ENCODE assay signal across 26 cellular contexts in the genomic region with DNA sequence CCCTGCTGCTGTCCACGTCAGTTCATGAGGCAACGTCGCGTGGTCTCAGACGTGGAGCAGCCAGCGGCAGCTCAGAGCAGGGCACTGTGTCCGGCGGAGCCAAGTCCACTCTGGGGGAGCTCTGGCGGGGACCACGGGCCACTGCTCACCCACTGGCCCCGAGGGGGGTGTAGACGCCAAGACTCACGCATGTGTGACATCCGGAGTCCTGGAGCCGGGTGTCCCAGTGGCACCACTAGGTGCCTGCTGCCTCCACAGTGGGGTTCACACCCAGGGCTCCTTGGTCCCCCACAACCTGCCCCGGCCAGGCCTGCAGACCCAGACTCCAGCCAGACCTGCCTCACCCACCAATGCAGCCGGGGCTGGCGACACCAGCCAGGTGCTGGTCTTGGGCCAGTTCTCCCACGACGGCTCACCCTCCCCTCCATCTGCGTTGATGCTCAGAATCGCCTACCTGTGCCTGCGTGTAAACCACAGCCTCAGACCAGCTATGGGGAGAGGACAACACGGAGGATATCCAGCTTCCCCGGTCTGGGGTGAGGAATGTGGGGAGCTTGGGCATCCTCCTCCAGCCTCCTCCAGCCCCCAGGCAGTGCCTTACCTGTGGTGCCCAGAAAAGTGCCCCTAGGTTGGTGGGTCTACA. TPM values are rescaled to one million over a fixed set of nuclear protein-coding genes. Genes with fewer than 3 reads are reported as not detected.
"Had no signal": no experiment of that assay in that cellular context is flagged by ENCODE, and none has a peak within 500 bp of the region (broad histone marks: within the 10 kb centered on the region; RNA-seq: fewer than 3 reads in every experiment).

No MANE protein-coding gene starts in this region.

- H3K27me3 ChIP-seq: colonic mucosa had no signal

- H3K9me3 Mint-ChIP-seq: activated naive CD4-positive, alpha-beta T cell treated with anti-CD3 and anti-CD28 coated beads, Interleukin-2, amount 10 ng/mL, durations not matched to agents 7 days and 5 days; activated naive CD8-positive, alpha-beta T cell treated with anti-CD3 and anti-CD28 coated beads, Interleukin-2, amount 50 U/mL, for 24 hours; naive thymus-derived CD8-positive, alpha-beta T cell had no signal

- H3K9me3 ChIP-seq: colonic mucosa, stomach, thoracic aorta had no signal

- DNase-seq: activated CD4-positive, alpha-beta T cell treated with anti-CD3 and anti-CD28 coated beads, Interleukin-2, amount 50 U/mL, for 1 hour; activated CD8-positive, alpha-beta memory T cell treated with anti-CD3 and anti-CD28 coated beads, Interleukin-2, amount 50 U/mL, for 48 hours; activated effector memory CD4-positive, alpha-beta T cell treated with Interleukin-2 at 50 U/mL for 16 hours; activated naive CD4-positive, alpha-beta T cell treated with anti-CD3 and anti-CD28 coated beads, Interleukin-2, amount 10 ng/mL, durations not matched to agents 7 days and 5 days; activated naive CD8-positive, alpha-beta T cell treated with anti-CD3 and anti-CD28 coated beads, Interleukin-2, amount 50 U/mL, for 24 hours; activated T-cell treated with anti-CD3 and anti-CD28 coated beads, Interleukin-2, amount 50 U/mL, for 48 hours; anterior cingulate cortex; central memory CD4-positive, alpha-beta T cell; colonic mucosa; erythroblast; foreskin melanocyte; mesenchymal stem cell; naive thymus-derived CD8-positive, alpha-beta T cell; nucleus accumbens; stimulated activated CD4-positive, alpha-beta T cell treated with anti-CD3 and anti-CD28 coated beads, Interleukin-4, amount 100 ng/mL, for 1 hour; stomach; T-helper 1 cell; T1000 had no signal

- H3K27ac Mint-ChIP-seq: activated naive CD4-positive, alpha-beta T cell treated with anti-CD3 and anti-CD28 coated beads, Interleukin-2, amount 10 ng/mL, durations not matched to agents 7 days and 5 days; activated naive CD8-positive, alpha-beta T cell treated with anti-CD3 and anti-CD28 coated beads, Interleukin-2, amount 50 U/mL, for 24 hours; progenitor cell of endocrine pancreas had no signal

- H3K27ac ChIP-seq: colonic mucosa, skin epidermis, thoracic aorta had no signal

- ATAC-seq: activated naive CD8-positive, alpha-beta T cell treated with anti-CD3 and anti-CD28 coated beads, Interleukin-2, amount 50 U/mL, for 24 hours; naive thymus-derived CD8-positive, alpha-beta T cell had no signal

- H3K27me3 Mint-ChIP-seq: activated naive CD8-positive, alpha-beta T cell treated with anti-CD3 and anti-CD28 coated beads, Interleukin-2, amount 50 U/mL, for 24 hours; naive thymus-derived CD8-positive, alpha-beta T cell; progenitor cell of endocrine pancreas had no signal

- H3K4me3 ChIP-seq: colonic mucosa, skin epidermis, stomach, thoracic aorta had no signal

- H3K36me3 Mint-ChIP-seq: activated naive CD4-positive, alpha-beta T cell treated with anti-CD3 and anti-CD28 coated beads, Interleukin-2, amount 10 ng/mL, durations not matched to agents 7 days and 5 days; brain; naive thymus-derived CD8-positive, alpha-beta T cell had no signal

- H3K36me3 ChIP-seq: colonic mucosa had no signal

- H3K4me1 ChIP-seq: colonic mucosa had no signal

- H3K4me3 Mint-ChIP-seq: activated naive CD4-positive, alpha-beta T cell treated with anti-CD3 and anti-CD28 coated beads, Interleukin-2, amount 10 ng/mL, durations not matched to agents 7 days and 5 days; activated naive CD8-positive, alpha-beta T cell treated with anti-CD3 and anti-CD28 coated beads, Interleukin-2, amount 50 U/mL, for 24 hours had no signal

RNA-seq across cellular contexts. Expression of gene PRSS57, which starts 12.5 kb away (rescaled TPM):
- total RNA-seq: colonic mucosa; kidney epithelial cell; mucosa of gallbladder; naive thymus-derived CD8-positive, alpha-beta T cell; progenitor cell of endocrine pancreas; stomach; thoracic aorta; ureter had no signal
- polyA plus RNA-seq: stomach had no signal

RNA-seq across cellular contexts. Expression of gene PALM, which starts 25.9 kb away (rescaled TPM):
- total RNA-seq: naive thymus-derived CD8-positive, alpha-beta T cell had no signal
- polyA plus RNA-seq: naive thymus-derived CD8-positive, alpha-beta T cell had no signal

RNA-seq across cellular contexts. Expression of gene FGF22, which starts 43.1 kb away (rescaled TPM):
- total RNA-seq: colonic mucosa, kidney epithelial cell had no signal
- polyA plus RNA-seq: liver; naive thymus-derived CD8-positive, alpha-beta T cell had no signal
